ENCODE assay signal across 8 cellular contexts in the genomic region with DNA sequence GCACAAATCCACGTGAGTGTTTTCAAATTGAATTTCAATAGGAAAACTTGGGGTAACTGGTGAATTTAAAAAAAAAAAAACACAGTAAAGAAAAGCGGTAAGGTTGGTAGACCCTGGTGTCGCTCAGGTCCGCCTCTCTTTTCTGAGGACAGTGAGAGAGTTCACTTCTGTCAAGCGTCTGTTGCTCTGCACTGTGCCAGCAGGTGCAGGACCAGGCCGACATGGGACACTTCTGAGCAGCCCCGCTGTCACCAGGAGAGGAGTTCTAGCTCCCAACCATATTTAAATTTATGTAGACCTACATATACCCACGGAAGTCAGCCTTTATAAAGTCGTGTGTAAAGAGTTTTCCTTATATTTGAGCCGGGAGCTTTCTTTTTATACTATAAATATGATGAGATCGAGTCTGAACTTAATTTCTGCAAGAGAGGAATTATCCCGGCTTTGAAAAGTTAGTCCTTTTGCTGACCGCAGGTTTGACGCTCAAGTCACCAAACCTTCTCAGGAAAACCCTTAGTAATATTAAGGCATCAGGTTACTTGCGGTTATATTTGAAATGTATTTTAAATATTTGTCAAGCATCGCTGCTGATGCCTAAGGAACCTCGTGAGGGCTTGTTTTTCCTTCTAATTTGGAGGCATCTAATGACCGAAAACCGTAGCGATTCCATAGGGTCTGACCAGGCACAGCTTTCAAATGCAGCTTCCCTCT. TPM values are rescaled to one million over a fixed set of nuclear protein-coding genes. Genes with fewer than 3 reads are reported as not detected.
DNase-seq lines count a peak whose midpoint lies in the region; ATAC-seq and TF ChIP-seq lines count a peak whose summit lies in the region.

No MANE protein-coding gene starts in this region.

- H3K9me3 Mint-ChIP-seq in natural killer cell treated with Interleukin-12 subunit alpha and Interleukin-12 subunit beta and Interleukin-15 and Interleukin-18, amount 100 ng/mL, for 72 hours: no peaks in the 10 kb centered on the region

- H3K27ac Mint-ChIP-seq in natural killer cell treated with Interleukin-12 subunit alpha and Interleukin-12 subunit beta and Interleukin-15 and Interleukin-18, amount 100 ng/mL, for 72 hours: peak overlapping the region in 1 of 2 donors; percentile 90

- DNase-seq in RPMI8226 (peak; percentile 87), astrocyte of the spinal cord (ENCODE audit: low read depth, low spot score) (peak; percentile 1), NCI-H2081 (lab: John Stamatoyannopoulos, UW) (no peak), NCI-H1092 treated with DMSO at 0.1 percent for 48 hours (lab: John Stamatoyannopoulos, UW) (no peak), DMS153 (lab: John Stamatoyannopoulos, UW) (no peak)
- DNase-seq in natural killer cell treated with Interleukin-12 subunit alpha and Interleukin-12 subunit beta and Interleukin-15 and Interleukin-18, amount 100 ng/mL, for 72 hours (ENCODE audit: low spot score): peak; percentile 75

- peak overlapping the region; percentile 98 for H3K4me3 Mint-ChIP-seq in natural killer cell treated with Interleukin-12 subunit alpha and Interleukin-12 subunit beta and Interleukin-15 and Interleukin-18, amount 100 ng/mL, for 72 hours

- ATAC-seq in GM18520 (IDR thresholded peaks at IDR 0.05; ENCODE audit: unreplicated experiment) (peak; percentile 31), HG02678 (IDR thresholded peaks at IDR 0.05; ENCODE audit: unreplicated experiment) (peak; percentile 48)
- peak; percentile 69 to 70 for ATAC-seq in natural killer cell treated with Interleukin-12 subunit alpha and Interleukin-12 subunit beta and Interleukin-15 and Interleukin-18, amount 100 ng/mL, for 72 hours

- in situ Hi-C loops in astrocyte of the spinal cord (cut with HindIII; ENCODE audit: low sequenced_read_pairs): no loop called here

- peaks cover 42% of the 10 kb centered on the region for H3K36me3 Mint-ChIP-seq in natural killer cell treated with Interleukin-12 subunit alpha and Interleukin-12 subunit beta and Interleukin-15 and Interleukin-18, amount 100 ng/mL, for 72 hours

- no peaks in the 10 kb centered on the region for H3K27me3 Mint-ChIP-seq in natural killer cell treated with Interleukin-12 subunit alpha and Interleukin-12 subunit beta and Interleukin-15 and Interleukin-18, amount 100 ng/mL, for 72 hours

- peaks cover 33 to 51% of the 10 kb centered on the region in 2 donors for H3K4me1 Mint-ChIP-seq in natural killer cell treated with Interleukin-12 subunit alpha and Interleukin-12 subunit beta and Interleukin-15 and Interleukin-18, amount 100 ng/mL, for 72 hours (ENCODE audit: low read depth in 2 of 2)

- TF ChIP-seq CTCF in astrocyte of the spinal cord (IDR thresholded peaks at IDR 0.05; ENCODE audit: low read depth, low read length): no peak

- H3K4me3 ChIP-seq in astrocyte of the spinal cord (ENCODE audit: low read depth, low read length): no peak overlapping the region

RNA-seq across cellular contexts. Expression of a gene that starts 0.6 kb away (rescaled TPM):
- total RNA-seq in natural killer cell treated with Interleukin-12 subunit alpha and Interleukin-12 subunit beta and Interleukin-15 and Interleukin-18, amount 100 ng/mL, for 72 hours: 100 to 1,000 TPM; 290 to 416 TPM

Comparison
In these comparisons a context has a peak if more than half of its experiments do, and no peak if none do; other contexts are left out.
1. DNase-seq: peak in RPMI8226 (single experiment), astrocyte of the spinal cord (single experiment) and natural killer cell treated with Interleukin-12 subunit alpha and Interleukin-12 subunit beta and Interleukin-15 and Interleukin-18, amount 100 ng/mL, for 72 hours (single experiment); none in NCI-H2081 (0 of 2), NCI-H1092 treated with DMSO at 0.1 percent for 48 hours (single experiment) and DMS153 (single experiment).
2. Peak in every context shown above with its lines, with median percentiles within 50 percentile points of each other: ATAC-seq.